Comparison of ENCODE assay signal across 1 cellular context in the genomic region with DNA sequence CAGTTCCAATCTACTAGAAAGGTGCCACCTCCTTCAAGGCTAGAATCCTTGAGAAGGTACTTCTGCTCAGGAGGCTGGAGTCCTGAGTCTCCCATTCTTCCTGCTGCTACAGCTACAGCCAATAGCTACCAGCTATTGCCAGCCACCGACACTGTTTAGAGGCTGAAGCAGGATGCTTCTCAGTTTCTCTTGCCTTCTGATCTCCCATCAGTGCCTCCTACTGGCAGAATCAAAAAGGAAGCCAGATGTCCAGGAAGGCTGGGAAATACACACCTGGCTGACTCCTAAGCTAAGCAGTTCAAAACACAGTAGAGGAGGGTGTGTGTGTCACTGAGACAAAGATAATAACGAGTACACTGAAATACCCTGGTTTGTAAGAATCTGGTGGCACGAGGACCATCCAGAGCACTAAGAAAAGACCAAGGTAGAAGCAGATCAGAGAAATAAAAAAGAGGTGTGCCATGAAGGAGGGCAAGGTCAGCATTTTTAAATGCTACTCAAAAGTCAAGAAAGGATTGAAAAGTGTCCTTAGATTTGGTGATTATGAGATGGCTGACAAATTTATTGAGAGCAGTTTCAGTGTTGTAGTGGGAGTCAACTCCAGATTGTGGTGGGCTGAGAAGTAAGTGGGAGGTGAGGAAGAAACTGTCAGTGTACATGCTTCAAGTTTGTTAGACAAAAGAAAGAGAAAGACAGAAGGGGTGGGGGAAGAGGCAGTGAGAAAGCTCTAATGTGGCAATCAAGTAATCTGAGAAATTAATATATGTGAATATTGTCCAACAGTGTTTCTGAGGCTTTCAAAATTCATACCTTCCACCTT.
A peak's percentile ranks its signal among the peaks of the same experiment; 100 is the strongest.
TF ChIP-seq lines count a peak whose summit lies in the region.

No MANE protein-coding gene starts in this region.

TF ChIP-seq in H1, 55 proteins besides CTCF, POLR2A, EP300 and RAD21:
- no peak for TF ChIP-seq BCL11A (IDR thresholded peaks at IDR 0.05; ENCODE audit: low read depth in 2 of 2, low read length in 2 of 2)
- TF ChIP-seq RXRA (IDR thresholded peaks at IDR 0.05; ENCODE audit: insufficient read depth, low read depth, low read length): no peak
- TF ChIP-seq KDM1A (IDR thresholded peaks at IDR 0.05; ENCODE audit: borderline replicate concordance, low read length): no peak
- TF ChIP-seq CBX5 (IDR thresholded peaks at IDR 0.05; ENCODE audit: low read depth, low read length): no peak
- 0 out of 2 replicates have a peak, but pooled peaks have one; percentile 54 for TF ChIP-seq TCF12 (IDR thresholded peaks at IDR 0.05; ENCODE audit: low read depth, low read length)
- peak; percentile 67 for TF ChIP-seq RFX5 (IDR thresholded peaks at IDR 0.05; ENCODE audit: borderline replicate concordance, low read depth, low read length)
- TF ChIP-seq MAFK (IDR thresholded peaks at IDR 0.05; ENCODE audit: low read depth, low read length): 0 out of 2 replicates have a peak, but pooled peaks have one; percentile 12
- no peak for TF ChIP-seq GABPA (IDR thresholded peaks at IDR 0.05; ENCODE audit: borderline replicate concordance, insufficient read depth, low read length)
- TF ChIP-seq TAF1 (IDR thresholded peaks at IDR 0.05; ENCODE audit: low read depth, low read length): no peak
- TF ChIP-seq CEBPB (IDR thresholded peaks at IDR 0.05; ENCODE audit: low read depth, low read length): no peak
- TF ChIP-seq RNF2 (IDR thresholded peaks at IDR 0.05; ENCODE audit: borderline replicate concordance, low read depth, low read length, missing control alignments, poor library complexity, severe bottlenecking): no peak
